9 cellular contexts compared by ENCODE assay signal in genomic region chr1:206582537-206583460, GRCh38. TPM values are rescaled to one million over a fixed set of nuclear protein-coding genes. Genes with fewer than 3 reads are reported as not detected.
DNase-seq lines count a peak whose midpoint lies in the region; ATAC-seq and TF ChIP-seq lines count a peak whose summit lies in the region.
"Had no signal": no experiment of that assay in that cellular context is flagged by ENCODE, and none has a peak within 500 bp of the region (broad histone marks: within the 10 kb centered on the region; RNA-seq: fewer than 3 reads in every experiment).

No MANE protein-coding gene starts in this region.

- H3K9me2 ChIP-seq in PC-3 (replicated peaks; ENCODE audit: low read length), result no peaks in the 10 kb centered on the region

- no peaks in the 10 kb centered on the region for H3K79me2 ChIP-seq in PC-3 (ENCODE audit: low read length)

- H3K4me3 ChIP-seq in adrenal gland (no peak overlapping the region), PC-3 (ENCODE audit: low read length) (no peak overlapping the region)
- H3K4me3 ChIP-seq: prostate gland had no signal

- peak overlapping the region; percentile 100 for H3K27ac Mint-ChIP-seq in activated T-helper 1 cell treated with anti-CD3 and anti-CD28 coated beads, Interleukin-12 subunit alpha, Interleukin-12 subunit beta, Interleukin-2, Interleukin-4 antibody, amounts not matched to agents 30 ng/mL and 10 ng/mL and 1 ng/mL, durations not matched to agents 14 hours and 24 hours and 36 hours
- H3K27ac Mint-ChIP-seq in memory B cell, result peak overlapping the region; percentile 96
- H3K27ac Mint-ChIP-seq in stimulated activated naive CD8-positive, alpha-beta T cell treated with anti-CD3 and anti-CD28 coated beads, Interleukin-15, amount 100 ng/mL, for 72 hours, result peak overlapping the region; percentile 91 to 99

- H3K27ac ChIP-seq in adrenal gland, result peak overlapping the region in 1 of 5 donors; percentile 31
- no peak overlapping the region for H3K27ac ChIP-seq in PC-3 (ENCODE audit: low read length)
- H3K27ac ChIP-seq: prostate gland had no signal

- no TSS peak for BruUV-seq in PC-3 (replicated peaks; lab: Mats Ljungman, UMichigan)

- intact Hi-C loops in activated T-helper 1 cell treated with anti-CD3 and anti-CD28 coated beads, Interleukin-12 subunit alpha, Interleukin-12 subunit beta, Interleukin-2, Interleukin-4 antibody, amounts not matched to agents 30 ng/mL and 10 ng/mL and 1 ng/mL, durations not matched to agents 14 hours and 24 hours and 36 hours (cut with micrococcal nuclease), result loop anchor here (1.0 kb wide), 6 partner anchors 30 to 107 kb away; partner anchors contain the start of gene EIF2D
- intact Hi-C loops in adrenal gland (cut with DNase I), result loop anchor here in 1 of 2 donors (2.0 kb wide), 1 partner anchor 38 kb away; no protein-coding TSS in a partner anchor
- intact Hi-C loops in PC-3 (cut with micrococcal nuclease), result loop anchor here (1.0 kb wide), 3 partner anchors 37 to 92 kb away; no protein-coding TSS in a partner anchor

- H3K9me3 ChIP-seq in adrenal gland (replicated peaks in 1 of 3), result no peaks in the 10 kb centered on the region
- H3K9me3 ChIP-seq in PC-3 (ENCODE audit: low read length), result no peaks in the 10 kb centered on the region
- H3K9me3 ChIP-seq: prostate gland had no signal

- H3K4me1 ChIP-seq in adrenal gland (replicated peaks in 1 of 2) (peaks cover 0 to 38% of the 10 kb centered on the region in 2 donors), PC-3 (ENCODE audit: insufficient read depth, low read length) (peaks cover 51% of the 10 kb centered on the region)

- H3K9ac ChIP-seq in PC-3 (ENCODE audit: low read length), result no peak overlapping the region

- H2AFZ ChIP-seq in PC-3 (ENCODE audit: low read length), result no peak overlapping the region

- H3K4me3 Mint-ChIP-seq in activated T-helper 1 cell treated with anti-CD3 and anti-CD28 coated beads, Interleukin-12 subunit alpha, Interleukin-12 subunit beta, Interleukin-2, Interleukin-4 antibody, amounts not matched to agents 30 ng/mL and 10 ng/mL and 1 ng/mL, durations not matched to agents 14 hours and 24 hours and 36 hours, result peak overlapping the region; percentile 85
- no peak overlapping the region for H3K4me3 Mint-ChIP-seq in memory B cell
- peak overlapping the region; percentile 77 to 85 for H3K4me3 Mint-ChIP-seq in stimulated activated naive CD8-positive, alpha-beta T cell treated with anti-CD3 and anti-CD28 coated beads, Interleukin-15, amount 100 ng/mL, for 72 hours

- POLR2A ChIA-PET in PC-3 (lab: Charles Lee; ENCODE audit: unreplicated experiment), result no interaction called here

- H3K36me3 ChIP-seq in adrenal gland (replicated peaks in 1 of 2), result peaks cover 0 to 44% of the 10 kb centered on the region in 2 donors
- peaks cover 12% of the 10 kb centered on the region; the same call in 1 of the 2 replicates for H3K36me3 ChIP-seq in PC-3 (ENCODE audit: low read depth, low read length)
- H3K36me3 ChIP-seq: prostate gland had no signal

- H3K27me3 ChIP-seq in adrenal gland (no peaks in the 10 kb centered on the region), PC-3 (ENCODE audit: low read length) (no peaks in the 10 kb centered on the region)

- peak; percentile 44 for DNase-seq in activated CD4-positive, CD25-positive, alpha-beta regulatory T cell treated with anti-CD3 and anti-CD28 coated beads, Interleukin-2, amount 50 U/mL, for 72 hours
- DNase-seq in activated CD4-positive, CD25-positive, alpha-beta regulatory T cell (lab: John Stamatoyannopoulos, UW), result no peak
- no peak for DNase-seq in activated T-helper 1 cell treated with anti-CD3 and anti-CD28 coated beads, Interleukin-12 subunit alpha, Interleukin-12 subunit beta, Interleukin-2, Interleukin-4 antibody, amounts not matched to agents 30 ng/mL and 10 ng/mL and 1 ng/mL, durations not matched to agents 14 hours and 24 hours and 36 hours (ENCODE audit: low spot score)
- no peak for DNase-seq in memory B cell (ENCODE audit: low spot score in 2 of 2)
- DNase-seq in stimulated activated naive CD8-positive, alpha-beta T cell treated with anti-CD3 and anti-CD28 coated beads, Interleukin-15, amount 100 ng/mL, for 72 hours, result peak; percentile 50 to 57
- no peak for DNase-seq in AML-193 (lab: John Stamatoyannopoulos, UW)
- no peak for DNase-seq in adrenal gland
- DNase-seq in PC-3, result no peak

- peaks cover 8% of the 10 kb centered on the region for H3F3A ChIP-seq in PC-3 (ENCODE audit: low read length, unreplicated experiment)

- WGBS in adrenal gland, 4 donors, result 83 to 85% (median 84%) methylated on average over 18 to 19 of the region's 19 CpGs

- TF ChIP-seq CTCF in adrenal gland (IDR thresholded peaks at IDR 0.05), result no peak
- TF ChIP-seq CTCF in PC-3 (conservative IDR thresholded peaks at IDR 0.05; ENCODE audit: low read depth, low read length), result no peak

- H3K4me1 Mint-ChIP-seq in activated T-helper 1 cell treated with anti-CD3 and anti-CD28 coated beads, Interleukin-12 subunit alpha, Interleukin-12 subunit beta, Interleukin-2, Interleukin-4 antibody, amounts not matched to agents 30 ng/mL and 10 ng/mL and 1 ng/mL, durations not matched to agents 14 hours and 24 hours and 36 hours (ENCODE audit: low read depth), result peaks cover 95% of the 10 kb centered on the region
- H3K4me1 Mint-ChIP-seq in memory B cell, result peaks cover 45% of the 10 kb centered on the region
- H3K4me1 Mint-ChIP-seq in stimulated activated naive CD8-positive, alpha-beta T cell treated with anti-CD3 and anti-CD28 coated beads, Interleukin-15, amount 100 ng/mL, for 72 hours, result peaks cover 100% of the 10 kb centered on the region

- no peak overlapping the region for H3K4me2 ChIP-seq in PC-3 (ENCODE audit: low read length)

- H3K27me3 Mint-ChIP-seq in activated T-helper 1 cell treated with anti-CD3 and anti-CD28 coated beads, Interleukin-12 subunit alpha, Interleukin-12 subunit beta, Interleukin-2, Interleukin-4 antibody, amounts not matched to agents 30 ng/mL and 10 ng/mL and 1 ng/mL, durations not matched to agents 14 hours and 24 hours and 36 hours (ENCODE audit: insufficient read depth), result no peaks in the 10 kb centered on the region
- no peaks in the 10 kb centered on the region for H3K27me3 Mint-ChIP-seq in memory B cell
- H3K27me3 Mint-ChIP-seq in stimulated activated naive CD8-positive, alpha-beta T cell treated with anti-CD3 and anti-CD28 coated beads, Interleukin-15, amount 100 ng/mL, for 72 hours, result no peaks in the 10 kb centered on the region

- CTCF ChIA-PET in PC-3 (lab: Charles Lee), result interaction anchor here (0.5 to 1.6 kb wide), 6 partner anchors 8 to 104 kb away, joined by 4 to 10 read pairs (median 8); no protein-coding TSS in a partner anchor

- no peaks in the 10 kb centered on the region for H3K9me3 Mint-ChIP-seq in activated T-helper 1 cell treated with anti-CD3 and anti-CD28 coated beads, Interleukin-12 subunit alpha, Interleukin-12 subunit beta, Interleukin-2, Interleukin-4 antibody, amounts not matched to agents 30 ng/mL and 10 ng/mL and 1 ng/mL, durations not matched to agents 14 hours and 24 hours and 36 hours
- H3K9me3 Mint-ChIP-seq in memory B cell, result no peaks in the 10 kb centered on the region
- H3K9me3 Mint-ChIP-seq in stimulated activated naive CD8-positive, alpha-beta T cell treated with anti-CD3 and anti-CD28 coated beads, Interleukin-15, amount 100 ng/mL, for 72 hours, result no peaks in the 10 kb centered on the region

- H4K20me1 ChIP-seq in PC-3 (ENCODE audit: low read length), result no peaks in the 10 kb centered on the region

- ATAC-seq in memory B cell (ENCODE audit: low read depth) (no peak), PC-3 (no peak)
- ATAC-seq in stimulated activated naive CD8-positive, alpha-beta T cell treated with anti-CD3 and anti-CD28 coated beads, Interleukin-15, amount 100 ng/mL, for 72 hours, result no peak

- no peak for TF ChIP-seq POLR2A in adrenal gland (IDR thresholded peaks at IDR 0.05)

- peaks cover 77% of the 10 kb centered on the region for H3K36me3 Mint-ChIP-seq in activated T-helper 1 cell treated with anti-CD3 and anti-CD28 coated beads, Interleukin-12 subunit alpha, Interleukin-12 subunit beta, Interleukin-2, Interleukin-4 antibody, amounts not matched to agents 30 ng/mL and 10 ng/mL and 1 ng/mL, durations not matched to agents 14 hours and 24 hours and 36 hours (ENCODE audit: low read depth)
- H3K36me3 Mint-ChIP-seq in memory B cell, result peaks cover 21% of the 10 kb centered on the region

RNA-seq across cellular contexts. Expression of gene EIF2D, which starts 29.5 kb away (rescaled TPM):
- 89.1 and 101 TPM in 2 replicates for total RNA-seq in activated T-helper 1 cell treated with anti-CD3 and anti-CD28 coated beads, Interleukin-12 subunit alpha, Interleukin-12 subunit beta, Interleukin-2, Interleukin-4 antibody, amounts not matched to agents 30 ng/mL and 10 ng/mL and 1 ng/mL, durations not matched to agents 14 hours and 24 hours and 36 hours
- total RNA-seq in adrenal gland, result 10 to 100 TPM; 31.6 to 73.1 (median 52.2) TPM
- 10 to 100 TPM; 39.5 to 95.4 (median 78.6) TPM for polyA plus RNA-seq in adrenal gland
- total RNA-seq in PC-3 (2014; rRNA removed), result 107 and 110 TPM in 2 replicates

RNA-seq across cellular contexts. Expression of gene DYRK3, which starts 52.5 kb away (rescaled TPM):
- 22.1 and 23.3 TPM in 2 replicates for total RNA-seq in activated T-helper 1 cell treated with anti-CD3 and anti-CD28 coated beads, Interleukin-12 subunit alpha, Interleukin-12 subunit beta, Interleukin-2, Interleukin-4 antibody, amounts not matched to agents 30 ng/mL and 10 ng/mL and 1 ng/mL, durations not matched to agents 14 hours and 24 hours and 36 hours
- total RNA-seq in adrenal gland (1 to 10 TPM; 2.9 to 6.3 (median 5.6) TPM), PC-3 (2014; rRNA removed) (12.1 and 14.1 TPM in 2 replicates)
- polyA plus RNA-seq in adrenal gland, result 1 to 10 TPM; 2.9 to 6.6 (median 3.4) TPM

Comparison
In these comparisons a context has a peak if more than half of its experiments do, and no peak if none do; other contexts are left out.
1. DNase-seq: peak in activated CD4-positive, CD25-positive, alpha-beta regulatory T cell treated with anti-CD3 and anti-CD28 coated beads, Interleukin-2, amount 50 U/mL, for 72 hours (single experiment) and stimulated activated naive CD8-positive, alpha-beta T cell treated with anti-CD3 and anti-CD28 coated beads, Interleukin-15, amount 100 ng/mL, for 72 hours (2 of 2); none in activated CD4-positive, CD25-positive, alpha-beta regulatory T cell (0 of 4), activated T-helper 1 cell treated with anti-CD3 and anti-CD28 coated beads, Interleukin-12 subunit alpha, Interleukin-12 subunit beta, Interleukin-2, Interleukin-4 antibody, amounts not matched to agents 30 ng/mL and 10 ng/mL and 1 ng/mL, durations not matched to agents 14 hours and 24 hours and 36 hours (single experiment), memory B cell (0 of 2), AML-193 (0 of 2), adrenal gland (0 of 7) and PC-3 (single experiment).
2. Peak in every context shown above with its lines, with median percentiles within 50 percentile points of each other: H3K27ac Mint-ChIP-seq.